21 cellular contexts compared by ENCODE assay signal in the genomic region with DNA sequence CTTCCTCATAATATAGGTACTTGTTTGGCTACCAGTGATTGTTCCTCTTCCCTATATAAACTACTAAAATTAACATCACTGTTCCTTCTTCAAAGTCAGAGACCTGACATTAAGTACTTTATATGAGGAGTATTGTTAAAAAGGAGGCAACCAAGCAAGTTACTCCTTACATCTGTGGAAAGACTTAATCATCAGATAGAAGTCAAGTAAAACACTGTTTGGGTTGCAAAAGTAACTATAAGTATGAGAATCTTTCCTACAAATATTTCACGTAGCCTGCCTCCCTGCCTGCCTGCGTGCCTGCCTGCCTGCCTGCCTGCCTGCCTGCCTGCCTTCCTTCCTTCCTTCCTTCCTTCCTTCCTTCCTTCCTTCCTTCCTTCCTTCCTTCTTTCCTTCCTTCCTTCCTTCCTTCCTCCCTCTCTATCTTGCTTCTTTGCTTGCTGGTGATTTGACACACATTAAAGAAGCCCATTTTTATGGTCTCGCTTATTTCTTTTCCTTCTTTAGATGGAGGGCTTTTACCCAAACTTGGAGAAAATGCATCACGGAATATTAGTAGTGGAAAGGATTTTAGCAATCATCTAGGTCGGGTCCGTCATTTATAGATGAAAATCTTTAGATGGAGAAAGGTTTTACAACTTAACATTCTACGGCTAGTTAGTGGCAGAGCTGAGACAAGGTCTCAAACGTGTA. TPM values are rescaled to one million over a fixed set of nuclear protein-coding genes. Genes with fewer than 3 reads are reported as not detected.
DNase-seq lines count a peak whose midpoint lies in the region; ATAC-seq and TF ChIP-seq lines count a peak whose summit lies in the region.
"Had no signal": no experiment of that assay in that cellular context is flagged by ENCODE, and none has a peak within 500 bp of the region (broad histone marks: within the 10 kb centered on the region; RNA-seq: fewer than 3 reads in every experiment).

No MANE protein-coding gene starts in this region.

- H2BK120ac ChIP-seq in mesendoderm (ENCODE audit: low read depth, low read length) = no peak overlapping the region

- H3K18ac ChIP-seq in mesendoderm (ENCODE audit: low read length) = no peak overlapping the region

- no peak overlapping the region for H2AK5ac ChIP-seq in mesendoderm (ENCODE audit: low read length)

- H3K27ac ChIP-seq in A673 (ENCODE audit: low read depth, low read length, poor library complexity, severe bottlenecking) (peak overlapping the region; percentile 100), HEK293 (ENCODE audit: extremely low read depth, low read depth, low read length) (no peak overlapping the region), SK-N-MC (peak overlapping the region; percentile 100), mesendoderm (ENCODE audit: low read depth, low read length) (no peak overlapping the region), OCI-LY7 (ENCODE audit: low read depth, low read length, poor library complexity, severe bottlenecking) (no peak overlapping the region)
- H3K27ac ChIP-seq: A549 had no signal

- CTCF ChIA-PET in A673 (lab: Charles Lee) (no interaction called here), HEK293 (lab: Yijun Ruan, JAX) (interaction anchor here (0.7 kb wide), 1 partner anchor 22 kb away, joined by 3 read pairs; no protein-coding TSS in a partner anchor), OCI-LY7 (lab: Charles Lee; ENCODE audit: unreplicated experiment) (no interaction called here)

- H2AFZ ChIP-seq in OCI-LY7 (ENCODE audit: low read length) = no peak overlapping the region

- no peaks in the 10 kb centered on the region for H4K20me1 ChIP-seq in OCI-LY7 (ENCODE audit: insufficient read depth, low read length)

- H3K27me3 ChIP-seq in A673 (replicated peaks; ENCODE audit: insufficient read depth, low read depth, low read length, poor library complexity) (no peaks in the 10 kb centered on the region), mesendoderm (ENCODE audit: insufficient read depth, low read length, poor library complexity) (no peaks in the 10 kb centered on the region)

- H3K4me1 ChIP-seq in A673 (ENCODE audit: insufficient read depth, low read length, poor library complexity, severe bottlenecking) = peaks cover 54% of the 10 kb centered on the region
- H3K4me1 ChIP-seq in HEK293 (ENCODE audit: control insufficient read depth, insufficient read depth, low read length) = no peaks in the 10 kb centered on the region
- H3K4me1 ChIP-seq in mesendoderm (ENCODE audit: control insufficient read depth, low read depth, low read length) = no peaks in the 10 kb centered on the region
- H3K4me1 ChIP-seq in OCI-LY7 (ENCODE audit: insufficient read depth, low read length, poor library complexity, severe bottlenecking) = no peaks in the 10 kb centered on the region
- H3K4me1 ChIP-seq: A549 had no signal

- H2BK15ac ChIP-seq in mesendoderm (replicated peaks; ENCODE audit: low read depth) = no peak overlapping the region

- no CpG with 5 or more reads among the region's 8 CpGs for WGBS in mesendoderm (ENCODE audit: extremely low coverage, insufficient coverage, low lambda C conversion rate)

- H3K56ac ChIP-seq in mesendoderm (ENCODE audit: low read length) = peak overlapping the region; percentile 88

- TF ChIP-seq CTCF in A673 (conservative IDR thresholded peaks at IDR 0.05; ENCODE audit: low read depth, low read length) (no peak), HEK293 (tag by site-specific recombination; IDR thresholded peaks at IDR 0.05) (no peak), OCI-LY7 (conservative IDR thresholded peaks at IDR 0.05; ENCODE audit: low read length) (no peak)

- peaks cover 2% of the 10 kb centered on the region for H3K79me1 ChIP-seq in mesendoderm (ENCODE audit: low read length)

- no peak overlapping the region for H3K4me2 ChIP-seq in mesendoderm (ENCODE audit: low read length)
- no peak overlapping the region for H3K4me2 ChIP-seq in OCI-LY7 (ENCODE audit: low read length)
- H3K4me2 ChIP-seq: A549 had no signal

- ATAC-seq in Right ventricle myocardium superior (ENCODE audit: poor library complexity) (no peak), HG03139 (IDR thresholded peaks at IDR 0.05; ENCODE audit: unreplicated experiment) (no peak)
- ATAC-seq: A549 had no signal

- H3K36me3 ChIP-seq in A673 (ENCODE audit: insufficient read depth, low read length, poor library complexity, severe bottlenecking) = peaks cover 13% of the 10 kb centered on the region
- no peaks in the 10 kb centered on the region for H3K36me3 ChIP-seq in HEK293 (ENCODE audit: control insufficient read depth in 2 of 2, insufficient read depth in 1 of 2, low read length in 2 of 2)
- H3K36me3 ChIP-seq in SK-N-MC (ENCODE audit: insufficient read depth, low read length) = no peaks in the 10 kb centered on the region
- H3K36me3 ChIP-seq in mesendoderm (ENCODE audit: control insufficient read depth, insufficient read depth, low read length) = peaks cover 6% of the 10 kb centered on the region
- no peaks in the 10 kb centered on the region for H3K36me3 ChIP-seq in OCI-LY7 (ENCODE audit: insufficient read depth, low read length)

- no peaks in the 10 kb centered on the region for H3K9me2 ChIP-seq in OCI-LY7 (ENCODE audit: insufficient read depth, low read length)

- no peak overlapping the region for H3K23ac ChIP-seq in mesendoderm (ENCODE audit: low read length)

- DNase-seq in A673 (ENCODE audit: low spot score) (peak; percentile 81), SK-N-MC (ENCODE audit: low read depth, low spot score) (peak; percentile 96), mesendoderm (no peak), Right ventricle myocardium superior (no peak), OCI-LY7 (ENCODE audit: low spot score) (no peak)
- DNase-seq: 8988T; C1 segment of cervical spinal cord; Calu3; CD4-positive, alpha-beta memory T cell; COR-L47; DMS53; DMS79 treated with DMSO at 0.1 percent for 48 hours; GF-D8; GOT3; HCEC 1CT had no signal

- H4K8ac ChIP-seq in mesendoderm (ENCODE audit: low read depth, low read length) = no peak overlapping the region

- no peaks in the 10 kb centered on the region for H3K9me3 ChIP-seq in A673 (ENCODE audit: low read depth, low read length, poor library complexity, severe bottlenecking)
- H3K9me3 ChIP-seq in HEK293 (ENCODE audit: control insufficient read depth, insufficient read depth, low read depth, low read length) = no peaks in the 10 kb centered on the region
- H3K9me3 ChIP-seq in SK-N-MC (ENCODE audit: low read depth, low read length) = no peaks in the 10 kb centered on the region
- H3K9me3 ChIP-seq in OCI-LY7 (ENCODE audit: low read length) = no peaks in the 10 kb centered on the region
- H3K9me3 ChIP-seq: A549 had no signal

- no TSS peak for BruUV-seq in A673 (replicated peaks; lab: Mats Ljungman, UMichigan)
- BruUV-seq in OCI-LY7 (replicated peaks; lab: Mats Ljungman, UMichigan) = no TSS peak

- intact Hi-C loops in A673 (cut with micrococcal nuclease; ENCODE audit: unreplicated experiment) (loop anchor here (2.0 to 10.0 kb wide), 4 partner anchors 49 to 1135 kb away; no protein-coding TSS in a partner anchor), Right ventricle myocardium superior (cut with DNase I) (no loop called here), OCI-LY7 (cut with micrococcal nuclease; ENCODE audit: unreplicated experiment) (no loop called here)

- H3K9ac ChIP-seq in SK-N-MC (ENCODE audit: insufficient read length) (peak overlapping the region; percentile 90), mesendoderm (ENCODE audit: low read length) (peak overlapping the region; percentile 79)

- H4K5ac ChIP-seq in mesendoderm (ENCODE audit: low read length) = no peak overlapping the region

- H3K4me3 ChIP-seq in A673 (ENCODE audit: low read depth, low read length, poor library complexity, severe bottlenecking) (peak overlapping the region; percentile 60), HEK293 (ENCODE audit: low read depth, low read length) (no peak overlapping the region), SK-N-MC (peak overlapping the region; percentile 83), mesendoderm (ENCODE audit: low read length) (peak overlapping the region; percentile 64), OCI-LY7 (ENCODE audit: low read depth, low read length, poor library complexity, severe bottlenecking) (no peak overlapping the region)
- H3K4me3 ChIP-seq: A549 had no signal

- POLR2A ChIA-PET in A673 (lab: Charles Lee; ENCODE audit: low non-redundant PET) = no interaction called here
- POLR2A ChIA-PET in HEK293 (lab: Yijun Ruan, JAX) = no interaction called here
- POLR2A ChIA-PET in OCI-LY7 (lab: Charles Lee) = no interaction called here

- H3K4ac ChIP-seq in mesendoderm (ENCODE audit: low read depth, low read length) = no peak overlapping the region

- no peak overlapping the region for H2BK5ac ChIP-seq in mesendoderm (ENCODE audit: low read length)

- H3K79me2 ChIP-seq in mesendoderm (ENCODE audit: control insufficient read depth, insufficient read depth, low read length) = peaks cover 12% of the 10 kb centered on the region
- no peaks in the 10 kb centered on the region for H3K79me2 ChIP-seq in OCI-LY7 (ENCODE audit: insufficient read depth, low read depth, low read length)

TF ChIP-seq in HEK293, 187 proteins besides CTCF, POLR2A, EP300 and RAD21 (continues in another document):
- no peak for TF ChIP-seq OSR2 (tag by site-specific recombination; IDR thresholded peaks at IDR 0.05)
- TF ChIP-seq, protein P1, sequence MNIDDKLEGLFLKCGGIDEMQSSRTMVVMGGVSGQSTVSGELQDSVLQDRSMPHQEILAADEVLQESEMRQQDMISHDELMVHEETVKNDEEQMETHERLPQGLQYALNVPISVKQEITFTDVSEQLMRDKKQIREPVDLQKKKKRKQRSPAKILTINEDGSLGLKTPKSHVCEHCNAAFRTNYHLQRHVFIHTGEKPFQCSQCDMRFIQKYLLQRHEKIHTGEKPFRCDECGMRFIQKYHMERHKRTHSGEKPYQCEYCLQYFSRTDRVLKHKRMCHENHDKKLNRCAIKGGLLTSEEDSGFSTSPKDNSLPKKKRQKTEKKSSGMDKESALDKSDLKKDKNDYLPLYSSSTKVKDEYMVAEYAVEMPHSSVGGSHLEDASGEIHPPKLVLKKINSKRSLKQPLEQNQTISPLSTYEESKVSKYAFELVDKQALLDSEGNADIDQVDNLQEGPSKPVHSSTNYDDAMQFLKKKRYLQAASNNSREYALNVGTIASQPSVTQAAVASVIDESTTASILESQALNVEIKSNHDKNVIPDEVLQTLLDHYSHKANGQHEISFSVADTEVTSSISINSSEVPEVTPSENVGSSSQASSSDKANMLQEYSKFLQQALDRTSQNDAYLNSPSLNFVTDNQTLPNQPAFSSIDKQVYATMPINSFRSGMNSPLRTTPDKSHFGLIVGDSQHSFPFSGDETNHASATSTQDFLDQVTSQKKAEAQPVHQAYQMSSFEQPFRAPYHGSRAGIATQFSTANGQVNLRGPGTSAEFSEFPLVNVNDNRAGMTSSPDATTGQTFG (tag by site-specific recombination; IDR thresholded peaks at IDR 0.05; ENCODE audit: borderline replicate concordance) = no peak

RNA-seq across cellular contexts. Expression of gene CER1, which starts 3.2 kb away (rescaled TPM):
- total RNA-seq in A673 (2021) (27.7 and 28.8 TPM in 2 replicates), Right ventricle myocardium superior (not detected), OCI-LY7 (2022) (not detected in 2 replicates)
- 779 TPM for polyA plus RNA-seq in mesendoderm (2013, experiment 1 of 2)
- 727 TPM for polyA plus RNA-seq in mesendoderm (2013, experiment 2 of 2)
- 0.13 TPM in 1 of 2 replicates, not detected in the other for total RNA-seq in OCI-LY7 (2014; rRNA removed; shearing (Covaris generic))
- total RNA-seq: Calu3; CD4-positive, alpha-beta memory T cell; Daoy; G401 had no signal
- polyA plus RNA-seq: A549; BJ; CD4-positive, alpha-beta memory T cell had no signal

RNA-seq across cellular contexts. Expression of gene ZDHHC21, which starts 26.1 kb away (rescaled TPM):
- total RNA-seq in A673 (2021) = 22.7 and 30.4 TPM in 2 replicates
- 4.9 TPM for polyA plus RNA-seq in mesendoderm (2013, experiment 1 of 2)
- 5.0 TPM for polyA plus RNA-seq in mesendoderm (2013, experiment 2 of 2)
- 4.8 TPM for total RNA-seq in Right ventricle myocardium superior
- 12.6 and 13.0 TPM in 2 replicates for total RNA-seq in OCI-LY7 (2014; rRNA removed; shearing (Covaris generic))
- 16.2 and 19.3 TPM in 2 replicates for total RNA-seq in OCI-LY7 (2022)

Comparison
In these comparisons a context has a peak if more than half of its experiments do, and no peak if none do; other contexts are left out.
1. DNase-seq: peak in A673 (single experiment) and SK-N-MC (single experiment); none in mesendoderm (single experiment), Right ventricle myocardium superior (single experiment) and OCI-LY7 (single experiment).
2. H3K27ac ChIP-seq: peak in A673 (single experiment) and SK-N-MC (single experiment); none in HEK293 (single experiment), mesendoderm (single experiment) and OCI-LY7 (single experiment).
3. H3K4me3 ChIP-seq: peak in A673 (single experiment), SK-N-MC (single experiment) and mesendoderm (single experiment); none in HEK293 (single experiment) and OCI-LY7 (single experiment).
4. RNA of gene CER1, which starts 3.2 kb away (total RNA-seq): 27.7 to 28.8 TPM in A673; not detected in Right ventricle myocardium superior (single experiment) and 0.13 TPM in OCI-LY7; every median in the first group is over 10 times any median in the second.